Comparison of ENCODE assay signal across 11 cellular contexts in genomic region chr5:133398646-133399081, GRCh38.
DNase-seq lines count a peak whose midpoint lies in the region; ATAC-seq and TF ChIP-seq lines count a peak whose summit lies in the region.
"Had no signal": no experiment of that assay in that cellular context is flagged by ENCODE, and none has a peak within 500 bp of the region (broad histone marks: within the 10 kb centered on the region; RNA-seq: fewer than 3 reads in every experiment).

No MANE protein-coding gene starts in this region.

- H2AK5ac ChIP-seq in mesenchymal stem cell (ENCODE audit: low read length, severe bottlenecking): no peak overlapping the region

- peaks cover 4% of the 10 kb centered on the region for H3K4me1 ChIP-seq in mesenchymal stem cell (ENCODE audit: control insufficient read depth, insufficient read depth, low read depth, low read length)

- no peak overlapping the region for H2AFZ ChIP-seq in mesenchymal stem cell (ENCODE audit: low read depth, low read length)

- H3K18ac ChIP-seq in mesenchymal stem cell (ENCODE audit: low read depth in 1 of 2, low read length in 2 of 2): no peak overlapping the region

- H3K14ac ChIP-seq in mesenchymal stem cell (ENCODE audit: low read length in 2 of 2): no peak overlapping the region

- no peak overlapping the region for H3K23ac ChIP-seq in mesenchymal stem cell (ENCODE audit: low read length in 2 of 2)

- DNase-seq in GM12865 (ENCODE audit: low read depth) (peak; percentile 56), GM20000 (ENCODE audit: low spot score) (peak; percentile 62), cerebellum (ENCODE audit: low spot score) (no peak), mesenchymal stem cell (no peak), NCI-H446 (lab: John Stamatoyannopoulos, UW) (no peak)
- DNase-seq in activated CD8-positive, alpha-beta memory T cell treated with anti-CD3 and anti-CD28 coated beads, Interleukin-2, amount 10 ng/mL, durations not matched to agents 7 days and 5 days: peak; percentile 54
- DNase-seq in stimulated activated CD4-positive, alpha-beta T cell treated with anti-CD3 and anti-CD28 coated beads, Interleukin-15, amount 100 ng/mL, for 24 hours: peak; percentile 75
- DNase-seq: CD4-positive, CD25-positive, alpha-beta regulatory T cell had no signal

- TF ChIP-seq CTCF in GM12865 (IDR thresholded peaks at IDR 0.05; ENCODE audit: insufficient read depth, low read depth, low read length, missing control alignments): no peak
- no peak for TF ChIP-seq CTCF in GM20000 (IDR thresholded peaks at IDR 0.05; ENCODE audit: extremely low read depth, missing control alignments)

- H2BK12ac ChIP-seq in mesenchymal stem cell (ENCODE audit: low read length in 2 of 2): no peak overlapping the region

- H3K36me3 Mint-ChIP-seq in activated CD8-positive, alpha-beta memory T cell treated with anti-CD3 and anti-CD28 coated beads, Interleukin-2, amount 10 ng/mL, durations not matched to agents 7 days and 5 days: no peaks in the 10 kb centered on the region
- H3K36me3 Mint-ChIP-seq: brain; CD4-positive, CD25-positive, alpha-beta regulatory T cell had no signal

- H3K9me3 ChIP-seq in mesenchymal stem cell (ENCODE audit: control insufficient read depth, low read length): no peaks in the 10 kb centered on the region

- no peaks in the 10 kb centered on the region for H3K36me3 ChIP-seq in mesenchymal stem cell (ENCODE audit: control insufficient read depth in 1 of 2, insufficient read depth in 2 of 2, low read depth in 1 of 2, low read length in 2 of 2)

- H3K79me1 ChIP-seq in mesenchymal stem cell (replicated peaks; ENCODE audit: low read length, poor library complexity, severe bottlenecking): no peaks in the 10 kb centered on the region

- peaks cover 24% of the 10 kb centered on the region for H3K4me1 Mint-ChIP-seq in activated CD8-positive, alpha-beta memory T cell treated with anti-CD3 and anti-CD28 coated beads, Interleukin-2, amount 10 ng/mL, durations not matched to agents 7 days and 5 days

- H3K27ac Mint-ChIP-seq in activated CD8-positive, alpha-beta memory T cell treated with anti-CD3 and anti-CD28 coated beads, Interleukin-2, amount 10 ng/mL, durations not matched to agents 7 days and 5 days: no peak overlapping the region

- H3K9me3 Mint-ChIP-seq in activated CD8-positive, alpha-beta memory T cell treated with anti-CD3 and anti-CD28 coated beads, Interleukin-2, amount 10 ng/mL, durations not matched to agents 7 days and 5 days (ENCODE audit: low read depth): no peaks in the 10 kb centered on the region

- no peak overlapping the region for H3K27ac ChIP-seq in mesenchymal stem cell (ENCODE audit: low read length, poor library complexity, severe bottlenecking)
- H3K27ac ChIP-seq: VCaP had no signal

- ATAC-seq in activated CD8-positive, alpha-beta memory T cell treated with anti-CD3 and anti-CD28 coated beads, Interleukin-2, amount 10 ng/mL, durations not matched to agents 7 days and 5 days: peak; percentile 78
- ATAC-seq in GM19324 (IDR thresholded peaks at IDR 0.05; ENCODE audit: low FRiP score, unreplicated experiment): no peak

- H3K4me3 Mint-ChIP-seq in activated CD8-positive, alpha-beta memory T cell treated with anti-CD3 and anti-CD28 coated beads, Interleukin-2, amount 10 ng/mL, durations not matched to agents 7 days and 5 days: no peak overlapping the region

- no peaks in the 10 kb centered on the region for H3K27me3 Mint-ChIP-seq in activated CD8-positive, alpha-beta memory T cell treated with anti-CD3 and anti-CD28 coated beads, Interleukin-2, amount 10 ng/mL, durations not matched to agents 7 days and 5 days
- H3K27me3 Mint-ChIP-seq: CD4-positive, CD25-positive, alpha-beta regulatory T cell had no signal

- H3K4ac ChIP-seq in mesenchymal stem cell (ENCODE audit: low read depth in 1 of 2, low read length in 2 of 2): no peak overlapping the region

- H2BK120ac ChIP-seq in mesenchymal stem cell (ENCODE audit: low read depth, low read length): no peak overlapping the region

- H3K4me3 ChIP-seq in GM12865 (ENCODE audit: low read depth, low read length) (no peak overlapping the region), mesenchymal stem cell (ENCODE audit: insufficient read depth in 1 of 2, low read depth in 1 of 2, low read length in 2 of 2) (no peak overlapping the region)

- H3K27me3 ChIP-seq in mesenchymal stem cell (ENCODE audit: control insufficient read depth in 1 of 2, insufficient read depth in 1 of 2, low read length in 2 of 2): peaks cover 18 to 76% of the 10 kb centered on the region in 2 experiments

- CTCF ChIA-PET in activated CD8-positive, alpha-beta memory T cell treated with anti-CD3 and anti-CD28 coated beads, Interleukin-2, amount 10 ng/mL, durations not matched to agents 7 days and 5 days (lab: Charles Lee): no interaction called here

- no peak overlapping the region for H4K91ac ChIP-seq in mesenchymal stem cell (ENCODE audit: low read length)

- H2BK5ac ChIP-seq in mesenchymal stem cell (ENCODE audit: low read depth, low read length, poor library complexity, severe bottlenecking): no peak overlapping the region

- H3K9ac ChIP-seq in mesenchymal stem cell (ENCODE audit: low read length): no peak overlapping the region

- H4K8ac ChIP-seq in mesenchymal stem cell (ENCODE audit: low read length): no peak overlapping the region

- H3K4me2 ChIP-seq in mesenchymal stem cell (ENCODE audit: low read length, poor library complexity, severe bottlenecking): no peak overlapping the region

- 89% methylated on average over 6 of the region's 6 CpGs for WGBS in mesenchymal stem cell

- H2BK15ac ChIP-seq in mesenchymal stem cell (ENCODE audit: low read depth, poor library complexity, severe bottlenecking): no peak overlapping the region

Comparison
In these comparisons a context has a peak if more than half of its experiments do, and no peak if none do; other contexts are left out.
1. DNase-seq: peak in GM12865 (single experiment), GM20000 (single experiment), activated CD8-positive, alpha-beta memory T cell treated with anti-CD3 and anti-CD28 coated beads, Interleukin-2, amount 10 ng/mL, durations not matched to agents 7 days and 5 days (single experiment) and stimulated activated CD4-positive, alpha-beta T cell treated with anti-CD3 and anti-CD28 coated beads, Interleukin-15, amount 100 ng/mL, for 24 hours (single experiment); none in cerebellum (single experiment), mesenchymal stem cell (single experiment) and NCI-H446 (0 of 2).